8 cellular contexts compared by ENCODE assay signal in the genomic region with DNA sequence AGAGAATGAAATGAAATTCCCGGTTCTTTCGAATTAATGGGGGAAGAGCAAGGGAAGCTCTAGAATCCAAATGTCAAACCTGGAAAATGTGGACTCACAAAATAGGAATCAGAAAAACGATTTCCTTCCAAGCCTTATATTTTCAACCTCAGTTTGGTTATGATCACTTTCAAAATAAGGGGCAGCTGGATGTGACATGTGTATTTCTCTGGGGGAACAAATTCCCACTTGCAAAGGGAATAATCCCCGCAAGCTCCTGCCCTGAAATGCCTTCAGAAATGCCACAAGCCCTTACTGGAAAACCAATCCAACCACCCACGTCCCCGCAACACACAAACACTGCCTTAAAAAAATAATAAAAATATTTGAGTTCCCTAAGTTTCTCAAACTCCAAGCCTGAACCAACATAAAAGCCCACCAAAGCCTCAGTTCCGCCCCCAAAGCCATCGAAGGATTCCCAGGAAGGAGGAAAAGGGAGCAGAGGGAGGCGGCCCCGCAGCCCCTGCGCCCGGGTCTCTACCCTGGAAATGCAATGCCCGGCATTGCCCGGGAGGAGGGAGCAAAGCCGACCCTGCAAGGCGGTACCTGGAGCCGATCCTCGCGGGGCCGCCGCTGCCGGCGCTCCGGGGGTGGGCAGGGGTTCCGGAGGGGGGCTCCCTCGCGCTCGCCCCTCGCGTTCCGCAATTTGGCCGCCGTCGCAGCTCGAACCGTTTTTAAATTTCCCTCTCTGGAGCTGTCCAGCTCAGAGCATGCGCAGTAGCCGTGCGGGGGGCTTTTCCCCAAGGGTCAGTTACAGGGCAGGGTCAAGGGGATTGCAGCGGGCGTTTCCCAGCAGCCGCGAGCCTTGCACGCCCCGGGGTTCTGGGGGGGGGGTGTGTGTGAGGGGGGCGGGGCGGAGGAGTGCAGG. TPM values are rescaled to one million over a fixed set of nuclear protein-coding genes. Genes with fewer than 3 reads are reported as not detected.
DNase-seq lines count a peak whose midpoint lies in the region; ATAC-seq lines count a peak whose summit lies in the region.

A gene with protein sequence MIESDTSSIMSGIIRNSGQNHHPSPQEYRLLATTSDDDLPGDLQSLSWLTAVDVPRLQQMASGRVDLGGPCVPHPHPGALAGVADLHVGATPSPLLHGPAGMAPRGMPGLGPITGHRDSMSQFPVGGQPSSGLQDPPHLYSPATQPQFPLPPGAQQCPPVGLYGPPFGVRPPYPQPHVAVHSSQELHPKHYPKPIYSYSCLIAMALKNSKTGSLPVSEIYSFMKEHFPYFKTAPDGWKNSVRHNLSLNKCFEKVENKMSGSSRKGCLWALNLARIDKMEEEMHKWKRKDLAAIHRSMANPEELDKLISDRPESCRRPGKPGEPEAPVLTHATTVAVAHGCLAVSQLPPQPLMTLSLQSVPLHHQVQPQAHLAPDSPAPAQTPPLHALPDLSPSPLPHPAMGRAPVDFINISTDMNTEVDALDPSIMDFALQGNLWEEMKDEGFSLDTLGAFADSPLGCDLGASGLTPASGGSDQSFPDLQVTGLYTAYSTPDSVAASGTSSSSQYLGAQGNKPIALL (minus strand): TSS at position 751 of the 907 bp plus-strand sequence. CDS start 963 bp downstream, outside the sequence.

- H2BK5ac ChIP-seq in trophoblast cell (ENCODE audit: low read depth, low read length, poor library complexity) = no peak within 1 kb of the TSS

- H3K79me2 ChIP-seq in trophoblast cell (ENCODE audit: control insufficient read depth, insufficient read depth, low read length, poor library complexity) = no peaks in the 10 kb centered on the region

- H3K4me1 ChIP-seq in ES-I3 (ENCODE audit: insufficient read depth, low read length) = no peaks in the 10 kb centered on the region
- no peaks in the 10 kb centered on the region for H3K4me1 ChIP-seq in endocrine pancreas (ENCODE audit: control insufficient read depth, insufficient read depth, low read length)
- H3K4me1 ChIP-seq in trophoblast cell (ENCODE audit: control insufficient read depth in 1 of 2, insufficient read depth in 2 of 2, low read length in 2 of 2) = peaks cover 3 to 10% of the 10 kb centered on the region in 2 experiments

- H3K4me2 ChIP-seq in trophoblast cell (ENCODE audit: low read length) = peak within 1 kb of the TSS; percentile 93

- no peaks in the 10 kb centered on the region for H3K79me1 ChIP-seq in trophoblast cell (ENCODE audit: low read length)

- no peak within 1 kb of the TSS for H3K18ac ChIP-seq in trophoblast cell (ENCODE audit: low read length)

- no peak within 1 kb of the TSS for H3K4ac ChIP-seq in trophoblast cell (ENCODE audit: low read depth, low read length)

- H3K4me3 ChIP-seq in endocrine pancreas (ENCODE audit: control insufficient read depth, insufficient read depth, low read length) (peak within 1 kb of the TSS; percentile 0), trophoblast cell (ENCODE audit: low read depth, low read length) (no peak within 1 kb of the TSS)

- no peak within 1 kb of the TSS for H2BK120ac ChIP-seq in trophoblast cell (ENCODE audit: insufficient read depth, low read length, poor library complexity)

- H2AK5ac ChIP-seq in trophoblast cell (ENCODE audit: low read length) = no peak within 1 kb of the TSS

- no peak within 1 kb of the TSS for H2AFZ ChIP-seq in trophoblast cell (ENCODE audit: insufficient read depth, low read length, poor library complexity)

- H3K23ac ChIP-seq in trophoblast cell (ENCODE audit: low read length) = no peak within 1 kb of the TSS

- H3K9ac ChIP-seq in ES-I3 (ENCODE audit: low read depth, low read length) (peak within 1 kb of the TSS; percentile 73), endocrine pancreas (ENCODE audit: control insufficient read depth, insufficient read depth, low read length) (peak within 1 kb of the TSS; percentile 43), trophoblast cell (ENCODE audit: low read length) (no peak within 1 kb of the TSS)

- H4K8ac ChIP-seq in trophoblast cell (ENCODE audit: low read depth, low read length) = no peak within 1 kb of the TSS

- H4K12ac ChIP-seq in trophoblast cell (ENCODE audit: low read depth, low read length) = no peak within 1 kb of the TSS

- no peaks in the 10 kb centered on the region for H3K9me3 ChIP-seq in ES-I3 (ENCODE audit: control insufficient read depth, insufficient read depth, low read length)
- H3K9me3 ChIP-seq in endocrine pancreas (ENCODE audit: control insufficient read depth, low read length) = no peaks in the 10 kb centered on the region
- H3K9me3 ChIP-seq in trophoblast cell (ENCODE audit: insufficient read depth, low read depth, low read length) = no peaks in the 10 kb centered on the region

- H4K91ac ChIP-seq in trophoblast cell (ENCODE audit: low read depth, low read length) = no peak within 1 kb of the TSS

- no CpG with 5 or more reads among the region's 47 CpGs for WGBS in trophoblast cell (ENCODE audit: extremely low coverage, insufficient coverage, insufficient read length)

- no peak within 1 kb of the TSS for H2BK12ac ChIP-seq in trophoblast cell (ENCODE audit: low read length)

- DNase-seq in NCI-H1930 (lab: John Stamatoyannopoulos, UW) (peak; percentile 30 to 48), trophoblast cell (no peak), NCI-H345 (lab: John Stamatoyannopoulos, UW) (no peak), GM03348 (ENCODE audit: low spot score) (no peak)

- no peak for ATAC-seq in GM18520 (IDR thresholded peaks at IDR 0.05; ENCODE audit: unreplicated experiment)
- ATAC-seq in GM19452 (IDR thresholded peaks at IDR 0.05; ENCODE audit: unreplicated experiment) = no peak

- H3K14ac ChIP-seq in trophoblast cell (ENCODE audit: low read length) = no peak within 1 kb of the TSS

- no peak within 1 kb of the TSS for H3K27ac ChIP-seq in trophoblast cell (ENCODE audit: low read depth, low read length)

- no peaks in the 10 kb centered on the region for H3K36me3 ChIP-seq in ES-I3 (ENCODE audit: insufficient read depth, low read length)
- no peaks in the 10 kb centered on the region for H3K36me3 ChIP-seq in endocrine pancreas (ENCODE audit: control insufficient read depth, insufficient read depth, low read length)
- no peaks in the 10 kb centered on the region for H3K36me3 ChIP-seq in trophoblast cell (ENCODE audit: control insufficient read depth in 1 of 2, insufficient read depth in 2 of 2, low read length in 2 of 2)

- H3K27me3 ChIP-seq in endocrine pancreas (ENCODE audit: control insufficient read depth, insufficient read depth, low read length) = no peaks in the 10 kb centered on the region
- peaks cover 35% of the 10 kb centered on the region for H3K27me3 ChIP-seq in trophoblast cell (ENCODE audit: insufficient read depth, low read length)

RNA-seq across cellular contexts. Expression of the gene that starts here (rescaled TPM):
- not detected in 2 replicates for polyA plus RNA-seq in trophoblast cell (2013)

Comparison
In these comparisons a context has a peak if more than half of its experiments do, and no peak if none do; other contexts are left out.
1. DNase-seq: peak in NCI-H1930 (2 of 2); none in trophoblast cell (0 of 2), NCI-H345 (single experiment) and GM03348 (single experiment).